8 cellular contexts compared by ENCODE assay signal in the genomic region with DNA sequence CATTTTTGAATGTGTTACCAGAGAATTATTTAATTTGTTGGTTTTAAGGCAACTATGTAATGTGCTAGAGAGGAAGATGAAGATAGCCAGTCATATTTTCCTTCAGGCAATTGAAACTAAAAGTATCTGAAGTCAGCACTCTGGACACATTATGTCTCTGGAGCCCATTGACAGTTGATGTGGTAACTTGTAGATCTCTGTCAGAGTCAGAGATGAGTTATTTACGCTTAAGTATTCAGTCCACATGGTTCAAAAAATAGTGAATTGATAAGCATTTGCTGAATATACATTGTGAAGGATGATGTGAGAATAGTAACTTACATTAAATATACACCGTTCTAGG. TPM values are rescaled to one million over a fixed set of nuclear protein-coding genes. Genes with fewer than 3 reads are reported as not detected.
DNase-seq lines count a peak whose midpoint lies in the region; ATAC-seq and TF ChIP-seq lines count a peak whose summit lies in the region.

No MANE protein-coding gene starts in this region.

- peaks cover 13% of the 10 kb centered on the region; the same call in 1 of the 2 replicates for H3F3A ChIP-seq in MM.1S (ENCODE audit: insufficient read depth, low read length)

- peaks cover 16% of the 10 kb centered on the region for H3K36me3 ChIP-seq in CD4-positive, alpha-beta memory T cell (ENCODE audit: insufficient read depth, low read length)
- H3K36me3 ChIP-seq in MM.1S (replicated peaks; ENCODE audit: insufficient read depth, low read length): no peaks in the 10 kb centered on the region

- no peak for ATAC-seq in central memory CD8-positive, alpha-beta T cell (replicated peaks; ENCODE audit: extremely low read depth, poor library complexity, severe bottlenecking)
- ATAC-seq in naive thymus-derived CD8-positive, alpha-beta T cell: no peak
- ATAC-seq in GM21423 (IDR thresholded peaks at IDR 0.05; ENCODE audit: unreplicated experiment): no peak
- ATAC-seq in GM21360 (IDR thresholded peaks at IDR 0.05; ENCODE audit: unreplicated experiment): no peak

- intact Hi-C loops in CD4-positive, alpha-beta memory T cell (cut with micrococcal nuclease): loop anchor here (1.0 kb wide), 2 partner anchors 33 to 327 kb away; a partner anchor contains a TSS

- no peaks in the 10 kb centered on the region for H3K9me3 ChIP-seq in CD4-positive, alpha-beta memory T cell (ENCODE audit: control insufficient read depth in 1 of 2, low read length in 2 of 2)
- H3K9me3 ChIP-seq in MM.1S (replicated peaks; ENCODE audit: insufficient read depth, low read length): no peaks in the 10 kb centered on the region

- peaks cover 56% of the 10 kb centered on the region for H3K4me1 ChIP-seq in CD4-positive, alpha-beta memory T cell (ENCODE audit: insufficient read depth, low read length)
- peaks cover 14% of the 10 kb centered on the region for H3K4me1 ChIP-seq in MM.1S (ENCODE audit: low read length)

- H3K27ac ChIP-seq in CD4-positive, alpha-beta memory T cell (ENCODE audit: low read depth, low read length): peak overlapping the region; percentile 90
- peak overlapping the region; percentile 91; the same call in 1 of the 2 replicates for H3K27ac ChIP-seq in MM.1S (ENCODE audit: low read length)

- no peak for TF ChIP-seq CTCF in MM.1S (IDR thresholded peaks at IDR 0.05; ENCODE audit: low read length)

- no peak overlapping the region for H3K4me3 ChIP-seq in CD4-positive, alpha-beta memory T cell (ENCODE audit: low read length in 2 of 2)
- H3K4me3 ChIP-seq in MM.1S (ENCODE audit: low read length): peak overlapping the region; percentile 70

- peak overlapping the region; percentile 67 for H3K4me2 ChIP-seq in MM.1S (ENCODE audit: low read depth, low read length)

- H3K9me2 ChIP-seq in MM.1S (replicated peaks; ENCODE audit: insufficient read depth, low read length): no peaks in the 10 kb centered on the region

- no peaks in the 10 kb centered on the region for H3K27me3 Mint-ChIP-seq in CD4-positive, alpha-beta memory T cell
- H3K27me3 Mint-ChIP-seq in central memory CD8-positive, alpha-beta T cell: no peaks in the 10 kb centered on the region
- H3K27me3 Mint-ChIP-seq in naive thymus-derived CD8-positive, alpha-beta T cell: no peaks in the 10 kb centered on the region

- peak overlapping the region; percentile 74; the same call in 1 of the 2 replicates for H3K9ac ChIP-seq in MM.1S (ENCODE audit: low read length)

- H3K27me3 ChIP-seq in CD4-positive, alpha-beta memory T cell (ENCODE audit: insufficient read depth, low read length): no peaks in the 10 kb centered on the region
- H3K27me3 ChIP-seq in MM.1S (replicated peaks; ENCODE audit: insufficient read depth, low read length): no peaks in the 10 kb centered on the region

- H3K9me3 Mint-ChIP-seq in CD4-positive, alpha-beta memory T cell: peaks cover 0 to 2% (median 0%) of the 10 kb centered on the region in 8 donors
- H3K9me3 Mint-ChIP-seq in central memory CD8-positive, alpha-beta T cell: no peaks in the 10 kb centered on the region
- H3K9me3 Mint-ChIP-seq in naive thymus-derived CD8-positive, alpha-beta T cell: no peaks in the 10 kb centered on the region

- H3K79me2 ChIP-seq in MM.1S (ENCODE audit: low read length): peaks cover 43% of the 10 kb centered on the region

- H2AFZ ChIP-seq in MM.1S (ENCODE audit: low read length): no peak overlapping the region

- H3K36me3 Mint-ChIP-seq in CD4-positive, alpha-beta memory T cell: peaks cover 5 to 40% of the 10 kb centered on the region in 2 donors
- H3K36me3 Mint-ChIP-seq in central memory CD8-positive, alpha-beta T cell (ENCODE audit: insufficient read depth): peaks cover 43% of the 10 kb centered on the region
- peaks cover 0 to 37% (median 5%) of the 10 kb centered on the region in 3 donors for H3K36me3 Mint-ChIP-seq in naive thymus-derived CD8-positive, alpha-beta T cell

- peak overlapping the region; percentile 93 to 98 (median 94) for H3K4me3 Mint-ChIP-seq in CD4-positive, alpha-beta memory T cell
- H3K4me3 Mint-ChIP-seq in central memory CD8-positive, alpha-beta T cell: peak overlapping the region; percentile 97
- peak overlapping the region; percentile 92 to 100 (median 96) for H3K4me3 Mint-ChIP-seq in naive thymus-derived CD8-positive, alpha-beta T cell

- H4K20me1 ChIP-seq in MM.1S (ENCODE audit: insufficient read depth, low read length): no peaks in the 10 kb centered on the region

- DNase-seq in CD4-positive, alpha-beta memory T cell: peak in 1 of 5 donors; percentile 14
- peak; percentile 54 for DNase-seq in MM.1S
- DNase-seq in central memory CD8-positive, alpha-beta T cell (ENCODE audit: low spot score in 2 of 2): no peak
- no peak for DNase-seq in naive thymus-derived CD8-positive, alpha-beta T cell
- DNase-seq in NCI-H1105 treated with DMSO at 0.1 percent for 48 hours (lab: John Stamatoyannopoulos, UW): no peak
- no peak for DNase-seq in stimulated activated CD4-positive, alpha-beta T cell treated with anti-CD3 and anti-CD28 coated beads, Interleukin-4, amount 100 ng/mL, for 1 hour

- H3K4me1 Mint-ChIP-seq in CD4-positive, alpha-beta memory T cell: peaks cover 24 to 46% (median 36%) of the 10 kb centered on the region in 4 donors
- peaks cover 29% of the 10 kb centered on the region for H3K4me1 Mint-ChIP-seq in central memory CD8-positive, alpha-beta T cell
- H3K4me1 Mint-ChIP-seq in naive thymus-derived CD8-positive, alpha-beta T cell: peaks cover 20 to 52% (median 43%) of the 10 kb centered on the region in 4 donors

- POLR2A ChIA-PET in CD4-positive, alpha-beta memory T cell (lab: Charles Lee; ENCODE audit: partially characterized antibody): interaction anchor here (0.9 to 1.2 kb wide), 9 partner anchors 9 to 327 kb away, joined by 3 to 26 read pairs (median 4); a partner anchor contains a TSS
- POLR2A ChIA-PET in naive thymus-derived CD8-positive, alpha-beta T cell (lab: Charles Lee): interaction anchor here (0.6 to 2.1 kb wide), 5 partner anchors 10 to 327 kb away, joined by 3 to 11 read pairs (median 5); a partner anchor contains a TSS

- CTCF ChIA-PET in CD4-positive, alpha-beta memory T cell (lab: Charles Lee; ENCODE audit: partially characterized antibody): interaction anchor here (1.0 to 1.2 kb wide), 7 partner anchors 8 to 99 kb away, joined by 3 to 9 read pairs (median 7); a partner anchor contains a TSS

- H3K27ac Mint-ChIP-seq in CD4-positive, alpha-beta memory T cell: peak overlapping the region; percentile 83 to 98 (median 96)
- peak overlapping the region; percentile 95 for H3K27ac Mint-ChIP-seq in central memory CD8-positive, alpha-beta T cell (ENCODE audit: low read depth)
- peak overlapping the region in 8 of 10 donors; percentile 93 to 99 (median 99) for H3K27ac Mint-ChIP-seq in naive thymus-derived CD8-positive, alpha-beta T cell

RNA-seq across cellular contexts. Expression of a gene that starts 2.1 kb away (rescaled TPM):
- 100 to 1,000 TPM; 100 to 110 TPM for total RNA-seq in CD4-positive, alpha-beta memory T cell
- 10 to 100 TPM in 1 of 2 donors, 1 to 10 TPM in 1; 7.9 to 18.6 TPM for polyA plus RNA-seq in CD4-positive, alpha-beta memory T cell
- 100 to 1,000 TPM; 131 to 133 TPM for total RNA-seq in naive thymus-derived CD8-positive, alpha-beta T cell
- polyA plus RNA-seq in naive thymus-derived CD8-positive, alpha-beta T cell: 10 to 100 TPM in 2 of 3 donors, 1 to 10 TPM in 1; 8.4 to 13.7 (median 13.5) TPM
